In genomic region chr2:161076936-161077335, GRCh38 we compare ENCODE assay signal across 12 cellular contexts.
DNase-seq lines count a peak whose midpoint lies in the region; ATAC-seq and TF ChIP-seq lines count a peak whose summit lies in the region.
"Had no signal": no experiment of that assay in that cellular context is flagged by ENCODE, and none has a peak within 500 bp of the region (broad histone marks: within the 10 kb centered on the region; RNA-seq: fewer than 3 reads in every experiment).

No MANE protein-coding gene starts in this region.

- DNase-seq in activated CD4-positive, alpha-beta T cell treated with anti-CD3 and anti-CD28 coated beads, Interleukin-2, amount 10 ng/mL, durations not matched to agents 24 days and 14 days: peak; percentile 67
- DNase-seq in activated CD4-positive, alpha-beta T cell treated with anti-CD3 and anti-CD28 coated beads for 48 hours: no peak
- no peak for DNase-seq in activated CD4-positive, alpha-beta memory T cell treated with anti-CD3 and anti-CD28 coated beads, Interleukin-2, amount 10 ng/mL, durations not matched to agents 7 days and 5 days
- DNase-seq in left ventricle myocardium inferior: no peak
- DNase-seq in spleen: no peak
- DNase-seq in HEK293T (ENCODE audit: extremely low spot score): no peak
- no peak for DNase-seq in SW 1271 (lab: John Stamatoyannopoulos, UW)
- DNase-seq: DMS79, NCI-H2029 had no signal

- peaks cover 47% of the 10 kb centered on the region for H3K4me1 Mint-ChIP-seq in activated CD4-positive, alpha-beta T cell treated with anti-CD3 and anti-CD28 coated beads, Interleukin-2, amount 10 ng/mL, durations not matched to agents 24 days and 14 days
- peaks cover 47% of the 10 kb centered on the region for H3K4me1 Mint-ChIP-seq in activated CD4-positive, alpha-beta memory T cell treated with anti-CD3 and anti-CD28 coated beads, Interleukin-2, amount 10 ng/mL, durations not matched to agents 7 days and 5 days

- intact Hi-C loops in activated CD4-positive, alpha-beta T cell treated with anti-CD3 and anti-CD28 coated beads, Interleukin-2, amount 10 ng/mL, durations not matched to agents 24 days and 14 days (cut with micrococcal nuclease): loop anchor here (1.0 to 5.0 kb wide), 16 partner anchors 27 to 1170 kb away; partner anchors contain the start of genes DPP4 and TANK
- intact Hi-C loops in left ventricle myocardium inferior (cut with micrococcal nuclease) (no loop called here), spleen (cut with DNase I; ENCODE audit: low total_unique reads) (no loop called here)

- H3K27me3 Mint-ChIP-seq in activated CD4-positive, alpha-beta T cell treated with anti-CD3 and anti-CD28 coated beads, Interleukin-2, amount 10 ng/mL, durations not matched to agents 24 days and 14 days: no peaks in the 10 kb centered on the region
- no peaks in the 10 kb centered on the region for H3K27me3 Mint-ChIP-seq in activated CD4-positive, alpha-beta memory T cell treated with anti-CD3 and anti-CD28 coated beads, Interleukin-2, amount 10 ng/mL, durations not matched to agents 7 days and 5 days

- H3K4me1 ChIP-seq in left ventricle myocardium inferior: peaks cover 16% of the 10 kb centered on the region
- peaks cover 7 to 24% (median 18%) of the 10 kb centered on the region in 6 donors for H3K4me1 ChIP-seq in spleen

- peaks cover 20% of the 10 kb centered on the region for H3K9me3 Mint-ChIP-seq in activated CD4-positive, alpha-beta T cell treated with anti-CD3 and anti-CD28 coated beads, Interleukin-2, amount 10 ng/mL, durations not matched to agents 24 days and 14 days
- H3K9me3 Mint-ChIP-seq in activated CD4-positive, alpha-beta memory T cell treated with anti-CD3 and anti-CD28 coated beads, Interleukin-2, amount 10 ng/mL, durations not matched to agents 7 days and 5 days: peaks cover 14% of the 10 kb centered on the region

- H3K4me3 Mint-ChIP-seq in activated CD4-positive, alpha-beta T cell treated with anti-CD3 and anti-CD28 coated beads, Interleukin-2, amount 10 ng/mL, durations not matched to agents 24 days and 14 days: peak overlapping the region; percentile 40
- H3K4me3 Mint-ChIP-seq in activated CD4-positive, alpha-beta memory T cell treated with anti-CD3 and anti-CD28 coated beads, Interleukin-2, amount 10 ng/mL, durations not matched to agents 7 days and 5 days: peak overlapping the region; percentile 36

- H3K27ac ChIP-seq in left ventricle myocardium inferior (replicated peaks) (peak overlapping the region; percentile 61), spleen (peak overlapping the region; percentile 38 to 85 (median 77))

- peaks cover 9% of the 10 kb centered on the region for H3K36me3 Mint-ChIP-seq in activated CD4-positive, alpha-beta T cell treated with anti-CD3 and anti-CD28 coated beads, Interleukin-2, amount 10 ng/mL, durations not matched to agents 24 days and 14 days (ENCODE audit: low read depth)
- peaks cover 17% of the 10 kb centered on the region for H3K36me3 Mint-ChIP-seq in activated CD4-positive, alpha-beta memory T cell treated with anti-CD3 and anti-CD28 coated beads, Interleukin-2, amount 10 ng/mL, durations not matched to agents 7 days and 5 days (ENCODE audit: low read depth)

- peak overlapping the region; percentile 90 for H3K27ac Mint-ChIP-seq in activated CD4-positive, alpha-beta T cell treated with anti-CD3 and anti-CD28 coated beads, Interleukin-2, amount 10 ng/mL, durations not matched to agents 24 days and 14 days
- H3K27ac Mint-ChIP-seq in activated CD4-positive, alpha-beta memory T cell treated with anti-CD3 and anti-CD28 coated beads, Interleukin-2, amount 10 ng/mL, durations not matched to agents 7 days and 5 days: peak overlapping the region; percentile 90

- POLR2A ChIA-PET in activated CD4-positive, alpha-beta memory T cell treated with anti-CD3 and anti-CD28 coated beads, Interleukin-2, amount 10 ng/mL, durations not matched to agents 7 days and 5 days (lab: Charles Lee): interaction anchor here (1.0 to 2.3 kb wide), 7 partner anchors 13 to 141 kb away, joined by 3 to 13 read pairs (median 5); partner anchors contain the start of gene TANK
- POLR2A ChIA-PET in HEK293T (lab: Yijun Ruan, JAX): no interaction called here

- H3K27me3 ChIP-seq in left ventricle myocardium inferior (ENCODE audit: low read depth) (no peaks in the 10 kb centered on the region), spleen (replicated peaks in 1 of 7) (no peaks in the 10 kb centered on the region)
- H3K27me3 ChIP-seq: transverse colon had no signal

- no peak for ATAC-seq in HG03196 (IDR thresholded peaks at IDR 0.05; ENCODE audit: unreplicated experiment)

- H3K36me3 ChIP-seq in left ventricle myocardium inferior (no peaks in the 10 kb centered on the region), spleen (no peaks in the 10 kb centered on the region)
- H3K36me3 ChIP-seq: HAP-1, transverse colon had no signal

- CTCF ChIA-PET in activated CD4-positive, alpha-beta memory T cell treated with anti-CD3 and anti-CD28 coated beads, Interleukin-2, amount 10 ng/mL, durations not matched to agents 7 days and 5 days (lab: Charles Lee): interaction anchor here (1.3 to 5.1 kb wide), 4 partner anchors 13 to 85 kb away, joined by 3 to 36 read pairs (median 4); no protein-coding TSS in a partner anchor
- CTCF ChIA-PET in HEK293T (lab: Yijun Ruan, JAX): interaction anchor here (1.6 kb wide), 1 partner anchor 13 kb away, joined by 7 read pairs; no protein-coding TSS in a partner anchor

- 82 to 89% (median 88%) methylated on average over 7 to 9 of the region's 9 CpGs for WGBS in spleen, 5 donors

- no peak overlapping the region for H3K4me3 ChIP-seq in left ventricle myocardium inferior
- no peak overlapping the region for H3K4me3 ChIP-seq in spleen
- H3K4me3 ChIP-seq: HAP-1, transverse colon had no signal

- no peak for TF ChIP-seq POLR2A in spleen (IDR thresholded peaks at IDR 0.05)

- no peak for TF ChIP-seq CTCF in left ventricle myocardium inferior (IDR thresholded peaks at IDR 0.05; ENCODE audit: borderline replicate concordance)
- TF ChIP-seq CTCF in spleen (IDR thresholded peaks at IDR 0.05 in 8 of 11, conservative IDR thresholded peaks at IDR 0.05 in 3 of 11): no peak

- no peaks in the 10 kb centered on the region for H3K9me3 ChIP-seq in left ventricle myocardium inferior (replicated peaks)
- H3K9me3 ChIP-seq in spleen: no peaks in the 10 kb centered on the region
- H3K9me3 ChIP-seq: HAP-1, transverse colon had no signal

TF ChIP-seq in HEK293T, 16 proteins besides CTCF, POLR2A, EP300 and RAD21:
- TF ChIP-seq SUZ12 (IDR thresholded peaks at IDR 0.05): no peak
- TF ChIP-seq CTBP1 (IDR thresholded peaks at IDR 0.05; ENCODE audit: borderline replicate concordance): no peak
- TF ChIP-seq ARNT (IDR thresholded peaks at IDR 0.05): no peak
- TF ChIP-seq HDGF (IDR thresholded peaks at IDR 0.05; ENCODE audit: borderline replicate concordance): no peak
- no peak for TF ChIP-seq LEF1 (IDR thresholded peaks at IDR 0.05; ENCODE audit: borderline replicate concordance)
- no peak for TF ChIP-seq FOXA1 (IDR thresholded peaks at IDR 0.05)
- TF ChIP-seq SP1 (IDR thresholded peaks at IDR 0.05): no peak
- TF ChIP-seq FOXM1 (IDR thresholded peaks at IDR 0.05; ENCODE audit: borderline replicate concordance): no peak
- no peak for TF ChIP-seq L3MBTL2 (conservative IDR thresholded peaks at IDR 0.05)
- no peak for TF ChIP-seq BHLHE40 (IDR thresholded peaks at IDR 0.05; ENCODE audit: borderline replicate concordance)
- TF ChIP-seq ELF4 (IDR thresholded peaks at IDR 0.05): no peak
- TF ChIP-seq TARDBP (IDR thresholded peaks at IDR 0.05): no peak
TF ChIP-seq in HEK293T: peak in this region for 0.
